21 cellular contexts compared by ENCODE assay signal in genomic region chr1:151051356-151052009, GRCh38. TPM values are rescaled to one million over a fixed set of nuclear protein-coding genes. Genes with fewer than 3 reads are reported as not detected.
DNase-seq lines count a peak whose midpoint lies in the region; ATAC-seq and TF ChIP-seq lines count a peak whose summit lies in the region.
"Had no signal": no experiment of that assay in that cellular context is flagged by ENCODE, and none has a peak within 500 bp of the region (broad histone marks: within the 10 kb centered on the region; RNA-seq: fewer than 3 reads in every experiment).

No MANE protein-coding gene starts in this region.

- ATAC-seq in CD4-positive, CD25-positive, alpha-beta regulatory T cell (ENCODE audit: low read depth in 2 of 2) = no peak
- ATAC-seq in GM21723 (IDR thresholded peaks at IDR 0.05; ENCODE audit: unreplicated experiment) (no peak), HG03095 (IDR thresholded peaks at IDR 0.05; ENCODE audit: unreplicated experiment) (no peak)
- ATAC-seq: heart left ventricle had no signal

- H3K4me3 Mint-ChIP-seq in CD4-positive, CD25-positive, alpha-beta regulatory T cell = peak overlapping the region; percentile 29 to 95 (median 36)
- H3K4me3 Mint-ChIP-seq in Caco-2 (ENCODE audit: unreplicated experiment) = no peak overlapping the region
- H3K4me3 Mint-ChIP-seq in activated CD4-positive, alpha-beta memory T cell treated with anti-CD3 and anti-CD28 coated beads for 36 hours = no peak overlapping the region

- no TSS peak for BruUV-seq in Caco-2 (replicated peaks; lab: Mats Ljungman, UMichigan)

- peak overlapping the region; percentile 67 to 99 (median 71) for H3K27ac Mint-ChIP-seq in CD4-positive, CD25-positive, alpha-beta regulatory T cell
- H3K27ac Mint-ChIP-seq in Caco-2 (ENCODE audit: unreplicated experiment) = peak overlapping the region; percentile 19
- H3K27ac Mint-ChIP-seq in activated CD4-positive, alpha-beta memory T cell treated with anti-CD3 and anti-CD28 coated beads for 36 hours = peak overlapping the region; percentile 40

- H3K9me3 ChIP-seq in CD4-positive, CD25-positive, alpha-beta regulatory T cell (ENCODE audit: control insufficient read depth in 2 of 2, low read length in 2 of 2) = no peaks in the 10 kb centered on the region
- no peaks in the 10 kb centered on the region for H3K9me3 ChIP-seq in Caco-2
- H3K9me3 ChIP-seq: esophagus squamous epithelium, heart left ventricle, thyroid gland had no signal

- H3K36me3 Mint-ChIP-seq in CD4-positive, CD25-positive, alpha-beta regulatory T cell = peaks cover 39% of the 10 kb centered on the region
- H3K36me3 Mint-ChIP-seq in Caco-2 (ENCODE audit: insufficient read depth, unreplicated experiment) = peaks cover 73% of the 10 kb centered on the region
- H3K36me3 Mint-ChIP-seq in activated CD4-positive, alpha-beta memory T cell treated with anti-CD3 and anti-CD28 coated beads for 36 hours = peaks cover 51% of the 10 kb centered on the region

- H3K27me3 Mint-ChIP-seq in CD4-positive, CD25-positive, alpha-beta regulatory T cell = no peaks in the 10 kb centered on the region
- no peaks in the 10 kb centered on the region for H3K27me3 Mint-ChIP-seq in Caco-2 (ENCODE audit: insufficient read depth, unreplicated experiment)
- H3K27me3 Mint-ChIP-seq in activated CD4-positive, alpha-beta memory T cell treated with anti-CD3 and anti-CD28 coated beads for 36 hours = no peaks in the 10 kb centered on the region

- peaks cover 14 to 96% (median 59%) of the 10 kb centered on the region in 4 donors for H3K4me1 Mint-ChIP-seq in CD4-positive, CD25-positive, alpha-beta regulatory T cell
- peaks cover 17% of the 10 kb centered on the region for H3K4me1 Mint-ChIP-seq in Caco-2 (ENCODE audit: low read depth, unreplicated experiment)
- peaks cover 63% of the 10 kb centered on the region for H3K4me1 Mint-ChIP-seq in activated CD4-positive, alpha-beta memory T cell treated with anti-CD3 and anti-CD28 coated beads for 36 hours (ENCODE audit: low read depth)

- peak overlapping the region; percentile 60 for H3K27ac ChIP-seq in CD4-positive, CD25-positive, alpha-beta regulatory T cell (ENCODE audit: insufficient read depth, low read length, poor library complexity, severe bottlenecking)
- peak overlapping the region; percentile 97 for H3K27ac ChIP-seq in epithelial cell of prostate
- H3K27ac ChIP-seq: BLaER1 treated with 17β-estradiol and CSF1 and Interleukin-3, amounts not matched to agents 10 nM and 100 nM; coronary artery; RWPE1; thyroid gland had no signal

- TF ChIP-seq CTCF in Caco-2 (IDR thresholded peaks at IDR 0.05; ENCODE audit: insufficient read depth in 1 of 2, low read depth in 1 of 2, low read length in 1 of 2, severe bottlenecking in 1 of 2, unreplicated experiment in 1 of 2) = no peak

- DNase-seq in CD4-positive, CD25-positive, alpha-beta regulatory T cell = no peak
- DNase-seq in Caco-2 (no peak), epithelial cell of prostate (ENCODE audit: low read depth, low spot score) (no peak), cerebellar nuclear complex (lab: John Stamatoyannopoulos, UW) (no peak), occipital lobe (lab: John Stamatoyannopoulos, UW) (no peak)
- no peak for DNase-seq in activated CD4-positive, alpha-beta memory T cell treated with anti-CD3 and anti-CD28 coated beads for 36 hours
- DNase-seq: activated CD4-positive, alpha-beta T cell treated with anti-CD3 and anti-CD28 coated beads for 1 hour; activated T-cell treated with anti-CD3 and anti-CD28 coated beads, Interleukin-2, amount 50 U/mL, for 1 hour; anterior cingulate cortex; esophagus squamous epithelium; heart left ventricle; islet precursor cell; stimulated activated CD4-positive, alpha-beta T cell treated with anti-CD3 and anti-CD28 coated beads, Interleukin-2, amount 100 ng/mL, for 48 hours; stimulated activated CD8-positive, alpha-beta memory T cell treated with anti-CD3 and anti-CD28 coated beads, Interleukin-4, amount 100 ng/mL, for 48 hours; thyroid gland had no signal

- CTCF ChIA-PET in Caco-2 (lab: Charles Lee) = no interaction called here
- CTCF ChIA-PET in activated CD4-positive, alpha-beta memory T cell treated with anti-CD3 and anti-CD28 coated beads for 36 hours (lab: Charles Lee) = interaction anchor here (1.1 to 2.9 kb wide), 3 partner anchors 9 to 48 kb away, joined by 3 to 14 read pairs (median 3); partner anchors contain the start of genes CDC42SE1 and MLLT11

- POLR2A ChIA-PET in Caco-2 (lab: Charles Lee) = interaction anchor here (0.6 kb wide), 1 partner anchor 121 kb away, joined by 3 read pairs; no protein-coding TSS in a partner anchor
- POLR2A ChIA-PET in activated CD4-positive, alpha-beta memory T cell treated with anti-CD3 and anti-CD28 coated beads for 36 hours (lab: Charles Lee) = no interaction called here

- H3K36me3 ChIP-seq in CD4-positive, CD25-positive, alpha-beta regulatory T cell (ENCODE audit: control insufficient read depth, insufficient read depth, low read length) = peaks cover 47% of the 10 kb centered on the region
- peaks cover 11% of the 10 kb centered on the region for H3K36me3 ChIP-seq in Caco-2 (ENCODE audit: control insufficient read depth, insufficient read depth, low read length)

- H3K4me3 ChIP-seq in CD4-positive, CD25-positive, alpha-beta regulatory T cell (ENCODE audit: low read depth, low read length) = no peak overlapping the region
- H3K4me3 ChIP-seq in Caco-2 (ENCODE audit: low read depth, low read length) = no peak overlapping the region
- H3K4me3 ChIP-seq: BLaER1 treated with 17β-estradiol and CSF1 and Interleukin-3, amounts not matched to agents 10 nM and 100 nM; coronary artery; esophagus squamous epithelium; heart left ventricle; thyroid gland had no signal

- intact Hi-C loops in Caco-2 (cut with micrococcal nuclease; ENCODE audit: unreplicated experiment) = no loop called here
- intact Hi-C loops in activated CD4-positive, alpha-beta memory T cell treated with anti-CD3 and anti-CD28 coated beads for 36 hours (cut with micrococcal nuclease) = loop anchor here (10.0 kb wide), 1 partner anchor 687 kb away; the partner anchor contains the start of gene RPRD2

- H3K4me1 ChIP-seq in CD4-positive, CD25-positive, alpha-beta regulatory T cell (ENCODE audit: control insufficient read depth, insufficient read depth, low read length, poor library complexity, severe bottlenecking) = peaks cover 86% of the 10 kb centered on the region
- H3K4me1 ChIP-seq in Caco-2 = peaks cover 13% of the 10 kb centered on the region

- no peaks in the 10 kb centered on the region for H3K27me3 ChIP-seq in CD4-positive, CD25-positive, alpha-beta regulatory T cell (ENCODE audit: control insufficient read depth, insufficient read depth, low read length)
- no peaks in the 10 kb centered on the region for H3K27me3 ChIP-seq in Caco-2 (replicated peaks; ENCODE audit: control insufficient read depth, insufficient read depth, low read length)
- H3K27me3 ChIP-seq: esophagus squamous epithelium, heart left ventricle, thyroid gland had no signal

- peaks cover 0 to 2% (median 0%) of the 10 kb centered on the region in 7 donors for H3K9me3 Mint-ChIP-seq in CD4-positive, CD25-positive, alpha-beta regulatory T cell
- no peaks in the 10 kb centered on the region for H3K9me3 Mint-ChIP-seq in Caco-2 (ENCODE audit: unreplicated experiment)
- H3K9me3 Mint-ChIP-seq in activated CD4-positive, alpha-beta memory T cell treated with anti-CD3 and anti-CD28 coated beads for 36 hours = no peaks in the 10 kb centered on the region

RNA-seq across cellular contexts. Expression of gene C1orf56, which starts 3.9 kb away (rescaled TPM):
- 0.67 TPM for total RNA-seq in CD4-positive, CD25-positive, alpha-beta regulatory T cell
- polyA plus RNA-seq in CD4-positive, CD25-positive, alpha-beta regulatory T cell = 1 to 10 TPM; 3.5 to 4.8 (median 4.1) TPM
- total RNA-seq in Caco-2 (2022) = 4.8 and 6.7 TPM in 2 replicates
- total RNA-seq in activated CD4-positive, alpha-beta memory T cell treated with anti-CD3 and anti-CD28 coated beads for 36 hours = 1 to 10 TPM; 1.5 to 1.8 TPM
- 3.4 TPM for total RNA-seq in occipital lobe

RNA-seq across cellular contexts. Expression of gene CDC42SE1, which starts 7.9 kb away (rescaled TPM):
- total RNA-seq in CD4-positive, CD25-positive, alpha-beta regulatory T cell = 496 TPM
- 100 to 1,000 TPM; 119 to 152 (median 140) TPM for polyA plus RNA-seq in CD4-positive, CD25-positive, alpha-beta regulatory T cell
- total RNA-seq in Caco-2 (2022) = 58.7 and 59.4 TPM in 2 replicates
- total RNA-seq in activated CD4-positive, alpha-beta memory T cell treated with anti-CD3 and anti-CD28 coated beads for 36 hours = 100 to 1,000 TPM; 135 to 136 TPM
- 33.4 TPM for total RNA-seq in occipital lobe

RNA-seq across cellular contexts. Expression of gene MLLT11, which starts 8.7 kb away (rescaled TPM):
- 3.9 TPM for total RNA-seq in CD4-positive, CD25-positive, alpha-beta regulatory T cell
- polyA plus RNA-seq in CD4-positive, CD25-positive, alpha-beta regulatory T cell = 1 to 10 TPM; 3.1 to 4.4 (median 4.2) TPM
- 0.95 and 1.2 TPM in 2 replicates for total RNA-seq in Caco-2 (2022)
- total RNA-seq in activated CD4-positive, alpha-beta memory T cell treated with anti-CD3 and anti-CD28 coated beads for 36 hours = 1 to 10 TPM; 1.9 to 2.4 TPM
- 77.2 TPM for total RNA-seq in occipital lobe

RNA-seq across cellular contexts. Expression of gene BNIPL, which starts 15.1 kb away (rescaled TPM):
- total RNA-seq in CD4-positive, CD25-positive, alpha-beta regulatory T cell = 0.94 TPM
- polyA plus RNA-seq in CD4-positive, CD25-positive, alpha-beta regulatory T cell = under 1 TPM; 0.07 to 0.43 (median 0.18) TPM
- total RNA-seq in Caco-2 (2022) (1.9 and 2.3 TPM in 2 replicates), occipital lobe (0.16 TPM)
- total RNA-seq in activated CD4-positive, alpha-beta memory T cell treated with anti-CD3 and anti-CD28 coated beads for 36 hours = 1 to 10 TPM in 1 of 2 experiments, under 1 TPM in 1; 0.64 to 1.3 TPM
- total RNA-seq: mesenteric fat pad had no signal

RNA-seq across cellular contexts. Expression of gene GABPB2, which starts 19.1 kb away (rescaled TPM):
- 26.4 TPM for total RNA-seq in CD4-positive, CD25-positive, alpha-beta regulatory T cell
- polyA plus RNA-seq in CD4-positive, CD25-positive, alpha-beta regulatory T cell = 1 to 10 TPM; 5.4 to 8.1 (median 6.0) TPM
- total RNA-seq in Caco-2 (2022) (2.0 and 2.6 TPM in 2 replicates), occipital lobe (12.6 TPM)
- 10 to 100 TPM; 13.6 to 14.9 TPM for total RNA-seq in activated CD4-positive, alpha-beta memory T cell treated with anti-CD3 and anti-CD28 coated beads for 36 hours

Comparison
In these comparisons a context has a peak if more than half of its experiments do, and no peak if none do; other contexts are left out.
1. H3K27ac Mint-ChIP-seq: peak in every context shown above with its lines; median percentile 71 in CD4-positive, CD25-positive, alpha-beta regulatory T cell; 40 in activated CD4-positive, alpha-beta memory T cell treated with anti-CD3 and anti-CD28 coated beads for 36 hours; 19 in Caco-2.
2. H3K4me3 Mint-ChIP-seq: peak in CD4-positive, CD25-positive, alpha-beta regulatory T cell (4 of 4); none in Caco-2 (single experiment) and activated CD4-positive, alpha-beta memory T cell treated with anti-CD3 and anti-CD28 coated beads for 36 hours (single experiment).
3. RNA of gene MLLT11, which starts 8.7 kb away (total RNA-seq): 77.2 TPM in occipital lobe (single experiment); 3.9 TPM in CD4-positive, CD25-positive, alpha-beta regulatory T cell (single experiment), 1.9 to 2.4 TPM in activated CD4-positive, alpha-beta memory T cell treated with anti-CD3 and anti-CD28 coated beads for 36 hours and 0.95 to 1.2 TPM in Caco-2; every median in the first group is over 10 times any median in the second.